In genomic region chr16:29973384-29974246, GRCh38 we compare ENCODE assay signal across 8 cellular contexts. TPM values are rescaled to one million over a fixed set of nuclear protein-coding genes. Genes with fewer than 3 reads are reported as not detected.
DNase-seq lines count a peak whose midpoint lies in the region; ATAC-seq and TF ChIP-seq lines count a peak whose summit lies in the region.

TAOK2 (plus strand) TSS chr16:29973868; CDS start chr16:29977773, 3,905 bp downstream.

- H3K4me3 ChIP-seq in liver (ENCODE audit: low read depth in 1 of 3, low read length in 3 of 3) = peak within 1 kb of the TSS; percentile 67 to 87 (median 81)

- H3K36me3 ChIP-seq in liver (ENCODE audit: control insufficient read depth in 4 of 4, insufficient read depth in 3 of 4, low read depth in 1 of 4, low read length in 3 of 4) = peaks cover 2 to 20% (median 12%) of the 10 kb centered on the region in 4 donors

- WGBS in liver = 3% methylated on average over 75 of the region's 75 CpGs

- peaks cover 50% of the 10 kb centered on the region for H3K4me1 Mint-ChIP-seq in CD4-positive, alpha-beta T cell (ENCODE audit: low read depth)

- peak within 1 kb of the TSS; percentile 98 for H3K4me3 Mint-ChIP-seq in CD4-positive, alpha-beta T cell

- POLR2A ChIA-PET in CD4-positive, alpha-beta T cell (lab: Charles Lee) = interaction anchor here (0.6 to 6.4 kb wide), 25 partner anchors 12 to 980 kb away, joined by 3 to 69 read pairs (median 5); partner anchors contain the start of genes ALDOA, CDIPT, HIRIP3 and INO80E

- peaks cover 36% of the 10 kb centered on the region for H3K36me3 Mint-ChIP-seq in CD4-positive, alpha-beta T cell (ENCODE audit: low read depth)

- intact Hi-C loops in CD4-positive, alpha-beta T cell (cut with DNase I, micrococcal nuclease) = loop anchor here (1.0 to 5.0 kb wide), 4 partner anchors 11 to 166 kb away; partner anchors contain the start of genes HIRIP3 (in 1 of the 2), MAZ (in 1 of the 2) and TMEM219 (in 1 of the 2)

- TF ChIP-seq RAD21 in liver (IDR thresholded peaks at IDR 0.05) = peak; percentile 20 to 52

- no peaks in the 10 kb centered on the region for H3K9me3 ChIP-seq in CD4-positive, alpha-beta T cell (ENCODE audit: control insufficient read depth, low read length)
- no peaks in the 10 kb centered on the region for H3K9me3 ChIP-seq in liver (ENCODE audit: control insufficient read depth in 4 of 4, low read length in 3 of 4)

- TF ChIP-seq CTCF in CD4-positive, alpha-beta T cell (IDR thresholded peaks at IDR 0.05) = no peak
- no peak for TF ChIP-seq CTCF in liver (IDR thresholded peaks at IDR 0.05; ENCODE audit: low read depth, low read length, missing input control)

- H3K27me3 ChIP-seq in CD4-positive, alpha-beta T cell (ENCODE audit: control insufficient read depth, insufficient read depth, low read length) = no peaks in the 10 kb centered on the region
- H3K27me3 ChIP-seq in liver (ENCODE audit: control insufficient read depth in 4 of 4, insufficient read depth in 4 of 4, low read length in 3 of 4) = no peaks in the 10 kb centered on the region

- H3K9me3 Mint-ChIP-seq in CD4-positive, alpha-beta T cell = no peaks in the 10 kb centered on the region

- peak within 1 kb of the TSS; percentile 84 for H3K27ac Mint-ChIP-seq in CD4-positive, alpha-beta T cell

- H3K27ac ChIP-seq in CD4-positive, alpha-beta T cell (ENCODE audit: low read depth, low read length) = peak within 1 kb of the TSS; percentile 70
- H3K27ac ChIP-seq in liver (ENCODE audit: low read depth in 1 of 2, low read length in 2 of 2) = peak within 1 kb of the TSS; percentile 69 to 76

- H3K4me1 ChIP-seq in liver (ENCODE audit: control insufficient read depth in 4 of 4, insufficient read depth in 4 of 4, low read length in 3 of 4) = peaks cover 3 to 30% (median 24%) of the 10 kb centered on the region in 4 donors

- no peaks in the 10 kb centered on the region for H3K27me3 Mint-ChIP-seq in CD4-positive, alpha-beta T cell

- peak; percentile 76 to 91 (median 88) for DNase-seq in CD4-positive, alpha-beta T cell
- DNase-seq in HK-2 (ENCODE audit: unreplicated experiment) (peak; percentile 97), NCI-H82 treated with DMSO at 0.1 percent for 48 hours (lab: John Stamatoyannopoulos, UW; ENCODE audit: unreplicated experiment) (peak; percentile 92), dermis blood vessel endothelial cell (peak; percentile 100)
- peak; percentile 97 for DNase-seq in activated CD4-positive, alpha-beta T cell treated with anti-CD3 and anti-CD28 coated beads, Interleukin-2, amount 50 U/mL, for 48 hours
- DNase-seq in stimulated activated CD4-positive, alpha-beta T cell treated with anti-CD3 and anti-CD28 coated beads, Interleukin-4, amount 100 ng/mL, for 1 hour = peak; percentile 93

- CTCF ChIA-PET in CD4-positive, alpha-beta T cell (lab: Charles Lee) = interaction anchor here (1.0 to 3.5 kb wide), 7 partner anchors 12 to 273 kb away, joined by 3 to 17 read pairs (median 4); partner anchors contain the start of genes CDIPT, KCTD13 and TMEM219

- ATAC-seq in CD4-positive, alpha-beta T cell (ENCODE audit: poor library complexity) = peak; percentile 87
- ATAC-seq in GM19452 (IDR thresholded peaks at IDR 0.05; ENCODE audit: unreplicated experiment) = peak; percentile 92

- H3K9ac ChIP-seq in liver (ENCODE audit: low read depth in 1 of 2, low read length in 2 of 2) = peak within 1 kb of the TSS; percentile 74 to 87

TF ChIP-seq in liver, 16 proteins besides CTCF, POLR2A, EP300 and RAD21:
- TF ChIP-seq FOXA1 (IDR thresholded peaks at IDR 0.05) (no peak), SP1 (IDR thresholded peaks at IDR 0.05) (peak; percentile 57), EGR1 (IDR thresholded peaks at IDR 0.05; ENCODE audit: low read depth in 2 of 2) (peak; percentile 86 to 96), REST (IDR thresholded peaks at IDR 0.05) (peak; percentile 67), GABPA (IDR thresholded peaks at IDR 0.05 in 1 of 2, conservative IDR thresholded peaks at IDR 0.05 in 1 of 2) (peak in 1 of 2 donors; percentile 80), MAX (IDR thresholded peaks at IDR 0.05) (peak; percentile 62), ATF3 (IDR thresholded peaks at IDR 0.05) (no peak), YY1 (IDR thresholded peaks at IDR 0.05) (peak; percentile 96), FOXA2 (IDR thresholded peaks at IDR 0.05) (no peak)

RNA-seq across cellular contexts. Expression of gene TAOK2, which starts in this region (rescaled TPM):
- 10 to 100 TPM; 13.1 to 14.1 TPM for total RNA-seq in CD4-positive, alpha-beta T cell
- 159 and 160 TPM in 2 replicates for total RNA-seq in dermis blood vessel endothelial cell
- total RNA-seq in liver = 10 to 100 TPM; 19.0 to 27.9 TPM
- 10 to 100 TPM in 1 of 2 donors, 1 to 10 TPM in 1; 2.2 to 12.9 TPM for polyA plus RNA-seq in liver

Comparison
In these comparisons a context has a peak if more than half of its experiments do, and no peak if none do; other contexts are left out.
1. Peak in every context shown above with its lines: DNase-seq, ATAC-seq, H3K4me3 ChIP-seq and H3K27ac ChIP-seq.